8 cellular contexts compared by ENCODE assay signal in the genomic region with DNA sequence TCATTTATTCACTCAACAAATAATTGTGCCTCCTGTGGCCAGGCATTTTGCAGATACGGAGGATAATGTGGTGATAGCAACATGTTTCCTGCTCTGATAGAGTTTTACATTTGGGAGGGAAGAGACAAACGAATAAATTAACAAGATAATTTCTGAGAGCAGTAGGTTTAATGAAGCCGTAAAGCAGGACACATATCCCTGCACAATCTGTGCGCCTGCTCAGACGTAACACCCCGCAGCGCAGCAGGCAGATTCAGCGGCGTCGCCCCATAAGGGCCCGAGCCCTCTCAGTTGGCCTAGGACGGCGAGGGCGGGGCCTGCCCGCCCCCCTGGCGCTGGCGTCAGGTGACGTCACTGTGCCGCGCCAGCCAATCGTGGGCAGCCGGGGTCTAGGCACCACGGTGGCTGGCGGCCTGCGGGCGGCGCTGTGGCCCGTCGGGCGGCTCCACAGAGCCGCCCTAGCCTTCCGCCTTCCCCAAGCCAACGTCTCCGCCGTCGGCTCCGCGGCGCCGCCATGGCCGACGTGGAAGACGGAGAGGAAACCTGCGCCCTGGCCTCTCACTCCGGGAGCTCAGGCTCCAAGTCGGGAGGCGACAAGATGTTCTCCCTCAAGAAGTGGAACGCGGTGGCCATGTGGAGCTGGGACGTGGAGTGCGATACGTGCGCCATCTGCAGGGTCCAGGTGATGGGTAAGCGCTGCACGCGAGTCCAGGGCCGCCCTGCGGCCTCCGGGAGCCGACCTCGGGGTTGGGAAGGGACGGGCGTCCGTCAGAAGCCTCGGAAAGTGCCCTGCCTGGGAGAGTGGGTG. TPM values are rescaled to one million over a fixed set of nuclear protein-coding genes. Genes with fewer than 3 reads are reported as not detected.
A peak's percentile ranks its signal among the peaks of the same experiment; 100 is the strongest.
DNase-seq lines count a peak whose midpoint lies in the region; ATAC-seq and TF ChIP-seq lines count a peak whose summit lies in the region.

A gene (plus strand): TSS at position 471 of the 808 bp plus-strand sequence. CDS start 44 bp downstream, at position 515.

- intact Hi-C loops in T-helper 1 cell treated with Interleukin-12 subunit alpha and Interleukin-12 subunit beta and Interleukin-4 antibody, amounts not matched to agents 30 ng/mL and 1 ng/mL, for 36 hours (cut with micrococcal nuclease): loop anchor here (1.0 to 10.0 kb wide), 22 partner anchors 51 to 1263 kb away; a partner anchor contains a TSS
- intact Hi-C loops in left cardiac atrium (cut with DNase I): loop anchor here (1.0 to 10.0 kb wide), 4 partner anchors 133 to 175 kb away; a partner anchor contains a TSS

- in situ Hi-C loops in GM13977 (cut with MboI; ENCODE audit: low pct_unique_long_range_greater_than_20kb, low sequenced_read_pairs, unreplicated experiment): no loop called here

- H3K36me3 Mint-ChIP-seq in progenitor cell of endocrine pancreas (ENCODE audit: insufficient read depth): peaks cover 2% of the 10 kb centered on the region

- TF ChIP-seq CTCF in GM13977 (IDR thresholded peaks at IDR 0.05; ENCODE audit: extremely low read depth, insufficient read depth, missing control alignments) (peak; percentile 88), progenitor cell of endocrine pancreas (IDR thresholded peaks at IDR 0.05; ENCODE audit: unreplicated experiment) (peak; percentile 91)

- no peaks in the 10 kb centered on the region for H3K9me3 Mint-ChIP-seq in progenitor cell of endocrine pancreas (ENCODE audit: low read depth)

- peak; percentile 89 for ATAC-seq in HG02884 (IDR thresholded peaks at IDR 0.05; ENCODE audit: unreplicated experiment)
- peak; percentile 98 for ATAC-seq in left cardiac atrium

- H3K4me3 Mint-ChIP-seq in progenitor cell of endocrine pancreas (ENCODE audit: low read depth): peak within 1 kb of the TSS; percentile 81

- H3K27ac Mint-ChIP-seq in progenitor cell of endocrine pancreas: peak within 1 kb of the TSS; percentile 98

- H3K4me1 Mint-ChIP-seq in progenitor cell of endocrine pancreas (ENCODE audit: low read depth): peaks cover 20% of the 10 kb centered on the region

- no peaks in the 10 kb centered on the region for H3K27me3 Mint-ChIP-seq in progenitor cell of endocrine pancreas

- DNase-seq in GM13977 (ENCODE audit: low spot score) (peak; percentile 94), NCI-H146 treated with DMSO at 0.1 percent for 48 hours (lab: John Stamatoyannopoulos, UW; ENCODE audit: unreplicated experiment) (peak; percentile 96), amniotic epithelial cell (ENCODE audit: low read depth) (peak; percentile 92), left cardiac atrium (peak; percentile 95), progenitor cell of endocrine pancreas (ENCODE audit: low spot score, unreplicated experiment) (peak; percentile 94), ureter (ENCODE audit: low spot score) (peak; percentile 96)

RNA-seq across cellular contexts. Expression of the gene that starts here (rescaled TPM):
- total RNA-seq in T-helper 1 cell treated with Interleukin-12 subunit alpha and Interleukin-12 subunit beta and Interleukin-4 antibody, amounts not matched to agents 30 ng/mL and 1 ng/mL, for 36 hours: 63.8 and 67.4 TPM in 2 replicates
- total RNA-seq in left cardiac atrium: 10 to 100 TPM; 70.2 to 76.0 TPM
- 109 and 110 TPM in 2 replicates for total RNA-seq in progenitor cell of endocrine pancreas
- total RNA-seq in ureter: 83.6 TPM

Comparison
In these comparisons a context has a peak if more than half of its experiments do, and no peak if none do; other contexts are left out.
1. Peak in every context shown above with its lines: DNase-seq and ATAC-seq.